Comparison of ENCODE assay signal across 8 cellular contexts in the genomic region with DNA sequence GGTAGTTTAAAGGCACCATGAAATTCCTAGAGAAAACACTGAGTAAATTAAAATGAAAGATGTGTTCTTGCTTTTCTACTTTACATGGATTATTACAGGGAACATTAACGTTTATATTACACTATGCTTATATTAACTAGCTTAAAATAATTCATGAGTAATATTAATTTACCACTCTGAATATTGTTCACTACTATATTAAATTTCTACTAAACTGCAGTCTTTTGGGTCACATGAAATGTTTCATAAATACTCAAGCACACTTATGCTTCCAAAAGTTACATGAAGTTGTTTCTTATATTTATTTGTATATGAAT. TPM values are rescaled to one million over a fixed set of nuclear protein-coding genes. Genes with fewer than 3 reads are reported as not detected.
DNase-seq lines count a peak whose midpoint lies in the region; ATAC-seq, FAIRE-seq and TF ChIP-seq lines count a peak whose summit lies in the region.

No MANE protein-coding gene starts in this region.

- no peak overlapping the region for H2BK5ac ChIP-seq in H1 (ENCODE audit: low read depth, low read length)
- no peak overlapping the region for H2BK5ac ChIP-seq in trophoblast cell (ENCODE audit: low read depth, low read length, poor library complexity)

- H3K56ac ChIP-seq in H1 (replicated peaks; ENCODE audit: insufficient read length, low read depth, low read length): no peak overlapping the region

- peaks cover 0 to 3% (median 3%) of the 10 kb centered on the region in 5 donors for H3K9me3 Mint-ChIP-seq in CD8-positive, alpha-beta memory T cell

- H4K12ac ChIP-seq in trophoblast cell (ENCODE audit: low read depth, low read length): no peak overlapping the region

- peak overlapping the region; percentile 58 to 84 (median 70) for H3K4me3 Mint-ChIP-seq in CD8-positive, alpha-beta memory T cell

- H3K36me3 Mint-ChIP-seq in CD8-positive, alpha-beta memory T cell: peaks cover 0 to 12% (median 0%) of the 10 kb centered on the region in 3 donors

- POLR2A ChIA-PET in CD8-positive, alpha-beta memory T cell (lab: Charles Lee): no interaction called here
- POLR2A ChIA-PET in PC-9 (lab: Charles Lee; ENCODE audit: unreplicated experiment): interaction anchor here (0.6 kb wide), 1 partner anchor 262 kb away, joined by 3 read pairs; no protein-coding TSS in a partner anchor
- POLR2A ChIA-PET in H1 (lab: Charles Lee; ENCODE audit: partially characterized antibody): interaction anchor here (1.1 to 1.2 kb wide), 2 partner anchors 9 to 71 kb away, joined by 5 to 6 read pairs; partner anchors contain the start of gene C16orf95

- H3K14ac ChIP-seq in H1 (ENCODE audit: insufficient read length) (no peak overlapping the region), trophoblast cell (ENCODE audit: low read length) (no peak overlapping the region)

- CTCF ChIA-PET in CD8-positive, alpha-beta memory T cell (lab: Charles Lee): interaction anchor here (0.7 to 2.1 kb wide), 5 partner anchors 13 to 247 kb away, joined by 3 to 7 read pairs (median 3); no protein-coding TSS in a partner anchor
- CTCF ChIA-PET in PC-9 (lab: Charles Lee) (interaction anchor here (1.1 kb wide), 1 partner anchor 186 kb away, joined by 8 read pairs; no protein-coding TSS in a partner anchor), H1 (lab: Charles Lee; ENCODE audit: partially characterized antibody) (interaction anchor here (0.9 to 1.6 kb wide), 3 partner anchors 9 to 248 kb away, joined by 3 to 7 read pairs (median 4); no protein-coding TSS in a partner anchor)

- no peak for FAIRE-seq in H1 (lab: Jason Lieb, UNC)

- peak overlapping the region; percentile 90 to 98 (median 95) for H3K27ac Mint-ChIP-seq in CD8-positive, alpha-beta memory T cell

- TF ChIP-seq POLR2A in H1 (IDR thresholded peaks at IDR 0.05; ENCODE audit: control extremely low read depth in 1 of 2, low read depth in 2 of 2, low read length in 2 of 2): no peak

- no peak overlapping the region for H4K91ac ChIP-seq in H1 (replicated peaks; ENCODE audit: insufficient read length, low read length)
- no peak overlapping the region for H4K91ac ChIP-seq in trophoblast cell (ENCODE audit: low read depth, low read length)

- no peak overlapping the region for H3K23ac ChIP-seq in H1 (ENCODE audit: insufficient read length)
- no peak overlapping the region for H3K23ac ChIP-seq in trophoblast cell (ENCODE audit: low read length)

- H2BK120ac ChIP-seq in H1 (replicated peaks; ENCODE audit: low read depth, low read length): no peak overlapping the region
- H2BK120ac ChIP-seq in trophoblast cell (ENCODE audit: insufficient read depth, low read length, poor library complexity): no peak overlapping the region

- no peak overlapping the region for H2AFZ ChIP-seq in PC-9
- peak overlapping the region; percentile 45; the same call in 1 of the 2 replicates for H2AFZ ChIP-seq in H1 (ENCODE audit: low read length)
- H2AFZ ChIP-seq in trophoblast cell (ENCODE audit: insufficient read depth, low read length, poor library complexity): no peak overlapping the region

- no peak overlapping the region for H4K8ac ChIP-seq in H1 (ENCODE audit: extremely low read depth, insufficient read depth, low read length)
- no peak overlapping the region for H4K8ac ChIP-seq in trophoblast cell (ENCODE audit: low read depth, low read length)

- no peak for TF ChIP-seq RAD21 in H1 (IDR thresholded peaks at IDR 0.05 in 1 of 2, conservative IDR thresholded peaks at IDR 0.05 in 1 of 2; ENCODE audit: low read depth in 2 of 2, low read length in 2 of 2)

- H3K9me2 ChIP-seq in PC-9 (ENCODE audit: insufficient read depth): no peaks in the 10 kb centered on the region

- no peaks in the 10 kb centered on the region for H3K9me3 ChIP-seq in CD8-positive, alpha-beta memory T cell (ENCODE audit: low read length)
- H3K9me3 ChIP-seq in PC-9 (ENCODE audit: insufficient read depth, low read depth) (no peaks in the 10 kb centered on the region), H1 (ENCODE audit: insufficient read depth in 2 of 2, low read depth in 1 of 2, low read length in 1 of 2) (no peaks in the 10 kb centered on the region), trophoblast cell (ENCODE audit: insufficient read depth, low read depth, low read length) (no peaks in the 10 kb centered on the region), aorta (ENCODE audit: control insufficient read depth, low read length) (no peaks in the 10 kb centered on the region)

- peaks cover 43% of the 10 kb centered on the region for H3K4me1 ChIP-seq in CD8-positive, alpha-beta memory T cell (ENCODE audit: insufficient read depth, low read length)
- H3K4me1 ChIP-seq in PC-9 (replicated peaks; ENCODE audit: insufficient read depth) (peaks cover 38% of the 10 kb centered on the region), H1 (replicated peaks in 1 of 4; ENCODE audit: control insufficient read depth in 3 of 4, insufficient read depth in 4 of 4, low read length in 3 of 4) (peaks cover 5 to 6% (median 5%) of the 10 kb centered on the region in 4 experiments; a peak in 6 of 7 replicates), trophoblast cell (ENCODE audit: control insufficient read depth in 1 of 2, insufficient read depth in 2 of 2, low read length in 2 of 2) (peaks cover 6 to 12% of the 10 kb centered on the region in 2 experiments), aorta (ENCODE audit: control insufficient read depth in 1 of 2, insufficient read depth in 2 of 2, low read length in 2 of 2) (peaks cover 0 to 4% of the 10 kb centered on the region in 2 donors)

- TF ChIP-seq EP300 in H1 (IDR thresholded peaks at IDR 0.05; ENCODE audit: borderline replicate concordance in 1 of 2, low read depth in 2 of 2, low read length in 2 of 2): no peak

- peaks cover 13% of the 10 kb centered on the region for H3K23me2 ChIP-seq in H1 (ENCODE audit: low read depth, low read length)

- H3K4ac ChIP-seq in H1 (replicated peaks; ENCODE audit: insufficient read length, low read depth, low read length): no peak overlapping the region
- H3K4ac ChIP-seq in trophoblast cell (ENCODE audit: low read depth, low read length): no peak overlapping the region

- H3K36me3 ChIP-seq in CD8-positive, alpha-beta memory T cell (ENCODE audit: insufficient read depth, low read length): no peaks in the 10 kb centered on the region
- H3K36me3 ChIP-seq in PC-9 (ENCODE audit: low read depth) (no peaks in the 10 kb centered on the region), H1 (ENCODE audit: control insufficient read depth in 2 of 4, insufficient read depth in 4 of 4, low read length in 3 of 4) (no peaks in the 10 kb centered on the region), trophoblast cell (ENCODE audit: control insufficient read depth in 1 of 2, insufficient read depth in 2 of 2, low read length in 2 of 2) (no peaks in the 10 kb centered on the region), aorta (ENCODE audit: control insufficient read depth in 1 of 2, insufficient read depth in 2 of 2, low read length in 1 of 2) (no peaks in the 10 kb centered on the region)

- no peak overlapping the region for H2BK20ac ChIP-seq in H1 (ENCODE audit: low read length)

- H3K27ac ChIP-seq in CD8-positive, alpha-beta memory T cell (ENCODE audit: low read depth, low read length): peak overlapping the region; percentile 77
- H3K27ac ChIP-seq in PC-9: peak overlapping the region; percentile 83
- no peak overlapping the region for H3K27ac ChIP-seq in H1 (ENCODE audit: low read depth, low read length)
- H3K27ac ChIP-seq in trophoblast cell (ENCODE audit: low read depth, low read length): no peak overlapping the region
- H3K27ac ChIP-seq in aorta (ENCODE audit: low read depth in 1 of 2, low read length in 2 of 2): no peak overlapping the region

- H3K27me3 Mint-ChIP-seq in CD8-positive, alpha-beta memory T cell: peaks cover 0 to 4% of the 10 kb centered on the region in 2 donors

- peaks cover 42 to 61% (median 45%) of the 10 kb centered on the region in 3 donors for H3K4me1 Mint-ChIP-seq in CD8-positive, alpha-beta memory T cell

- DNase-seq in CD8-positive, alpha-beta memory T cell: no peak
- DNase-seq in PC-9: no peak
- DNase-seq in H1 (ENCODE audit: low read depth in 1 of 2, low spot score in 2 of 2): no peak
- no peak for DNase-seq in trophoblast cell
- no peak for DNase-seq in DMS79 (lab: John Stamatoyannopoulos, UW)
- no peak for DNase-seq in OCI-M2 (lab: John Stamatoyannopoulos, UW; ENCODE audit: unreplicated experiment)
- DNase-seq in aorta: no peak

- H2BK12ac ChIP-seq in H1 (ENCODE audit: low read depth, low read length) (no peak overlapping the region), trophoblast cell (ENCODE audit: low read length) (no peak overlapping the region)

- H3K27me3 ChIP-seq in CD8-positive, alpha-beta memory T cell (ENCODE audit: insufficient read depth, low read length, poor library complexity, severe bottlenecking): no peaks in the 10 kb centered on the region
- H3K27me3 ChIP-seq in PC-9 (ENCODE audit: insufficient read depth, low read depth) (no peaks in the 10 kb centered on the region), H1 (replicated peaks in 1 of 4; ENCODE audit: control insufficient read depth in 3 of 4, extremely low read depth in 1 of 4, insufficient read depth in 3 of 4, low read length in 3 of 4) (no peaks in the 10 kb centered on the region), trophoblast cell (ENCODE audit: insufficient read depth, low read length) (no peaks in the 10 kb centered on the region), aorta (ENCODE audit: control insufficient read depth in 1 of 2, insufficient read depth in 2 of 2, low read length in 1 of 2) (peaks cover 0 to 2% of the 10 kb centered on the region in 2 donors)

- ATAC-seq in aorta (ENCODE audit: low FRiP score) (no peak), GM21367 (IDR thresholded peaks at IDR 0.05; ENCODE audit: unreplicated experiment) (no peak)

- H3K4me2 ChIP-seq in PC-9 (peak overlapping the region; percentile 57), H1 (ENCODE audit: insufficient read depth in 1 of 2, low read depth in 2 of 2, low read length in 2 of 2) (peak overlapping the region; percentile 54 to 62; a peak in 2 of 4 replicates), trophoblast cell (ENCODE audit: low read length) (peak overlapping the region; percentile 48)

- H3K79me1 ChIP-seq in H1 (ENCODE audit: low read depth, low read length) (peaks cover 2% of the 10 kb centered on the region), trophoblast cell (ENCODE audit: low read length) (peaks cover 16% of the 10 kb centered on the region)

- H4K20me1 ChIP-seq in PC-9 (ENCODE audit: insufficient read depth) (peaks cover 10% of the 10 kb centered on the region), H1 (replicated peaks in 1 of 2; ENCODE audit: control insufficient read depth in 1 of 2, insufficient read depth in 2 of 2, low read length in 2 of 2) (peaks cover 0 to 2% of the 10 kb centered on the region in 2 experiments)

- 77% methylated on average over 1 of the region's 1 CpG; no CpG with 5 or more reads in 1 of the 2 experiments for WGBS in H1 (ENCODE audit: extremely low coverage in 1 of 2, insufficient coverage in 1 of 2, insufficient read length in 1 of 2, insufficient replicate concordance in 2 of 2, low coverage in 1 of 2, low lambda C conversion rate in 2 of 2, missing lambda C conversion rate in 1 of 2), 2 experiments
- no CpG with 5 or more reads among the region's 1 CpG for WGBS in trophoblast cell (ENCODE audit: extremely low coverage, insufficient coverage, insufficient read length)
- WGBS in aorta, 2 donors: 8 to 16% methylated on average over 1 of the region's 1 CpG

- intact Hi-C loops in PC-9 (cut with micrococcal nuclease; ENCODE audit: unreplicated experiment): no loop called here
- intact Hi-C loops in aorta (cut with DNase I): loop anchor here (10.0 kb wide), 2 partner anchors 454 to 824 kb away; partner anchors contain the start of gene FOXC2 (in 1 of the 2)

- BruUV-seq in PC-9 (replicated peaks; lab: Mats Ljungman, UMichigan): no TSS peak

- H2AK5ac ChIP-seq in H1 (ENCODE audit: low read depth, low read length) (no peak overlapping the region), trophoblast cell (ENCODE audit: low read length) (no peak overlapping the region)

- TF ChIP-seq CTCF in PC-9 (conservative IDR thresholded peaks at IDR 0.05) (no peak), H1 (IDR thresholded peaks at IDR 0.05; ENCODE audit: control extremely low read depth in 1 of 3, insufficient read depth in 1 of 3, low read depth in 1 of 3, low read length in 3 of 3) (no peak)

- H3K4me3 ChIP-seq in CD8-positive, alpha-beta memory T cell (ENCODE audit: low read length): peak overlapping the region; percentile 26
- H3K4me3 ChIP-seq in PC-9 (no peak overlapping the region), H1 (ENCODE audit: extremely low read depth in 1 of 4, insufficient read depth in 2 of 4, low read depth in 3 of 4, low read length in 4 of 4) (peak overlapping the region in 1 of 4 experiments; percentile 47; a peak in 1 of 8 replicates), trophoblast cell (ENCODE audit: low read depth, low read length) (no peak overlapping the region), aorta (ENCODE audit: low read length in 2 of 2) (no peak overlapping the region)

- H3K79me2 ChIP-seq in PC-9 (ENCODE audit: low read depth) (peaks cover 11% of the 10 kb centered on the region), H1 (ENCODE audit: control insufficient read depth in 1 of 2, insufficient read depth in 2 of 2, low read length in 2 of 2) (peaks cover 0 to 8% of the 10 kb centered on the region in 2 experiments; a peak in 1 of 4 replicates), trophoblast cell (ENCODE audit: control insufficient read depth, insufficient read depth, low read length, poor library complexity) (peaks cover 17% of the 10 kb centered on the region)

- H4K5ac ChIP-seq in H1 (ENCODE audit: insufficient read length, low read depth, low read length): no peak overlapping the region

- no peak overlapping the region for H3K9ac ChIP-seq in H1 (replicated peaks in 1 of 4; ENCODE audit: extremely low read depth in 1 of 4, low read depth in 3 of 4, low read length in 3 of 4)
- no peak overlapping the region for H3K9ac ChIP-seq in trophoblast cell (ENCODE audit: low read length)

- H3K18ac ChIP-seq in H1 (ENCODE audit: extremely low read depth, low read length) (no peak overlapping the region), trophoblast cell (ENCODE audit: low read length) (no peak overlapping the region)

- H3F3A ChIP-seq in PC-9 (ENCODE audit: insufficient read depth, low read depth): peaks cover 35% of the 10 kb centered on the region

- H2BK15ac ChIP-seq in H1 (ENCODE audit: low read length): no peak overlapping the region

RNA-seq across cellular contexts. Expression of gene MAP1LC3B, which starts 3.4 kb away (rescaled TPM):
- total RNA-seq in CD8-positive, alpha-beta memory T cell: 10 to 100 TPM; 47.1 to 51.5 TPM
- 151 TPM for polyA plus RNA-seq in CD8-positive, alpha-beta memory T cell
- total RNA-seq in PC-9 (2021) (37.0 and 45.3 TPM in 2 replicates), aorta (10 to 100 TPM; 57.0 to 60.8 TPM)
- 47.1 and 48.5 TPM in 2 replicates for total RNA-seq in H1 (2021; fragmentation: NEBNext Ultra II Directional; extraction: Animal tissue kit (Norgen Biotek cat#: 25700))
- polyA plus RNA-seq in H1 (2011; rRNA removed) (15.4 and 29.5 TPM in 2 replicates), aorta (10 to 100 TPM; 60.6 to 61.7 TPM)
- polyA plus RNA-seq in H1 (2011; cell fraction: cytosol; rRNA removed): 19.4 TPM
- polyA plus RNA-seq in H1 (2011; cell fraction: nucleus; rRNA removed): 8.9 TPM
- 32.1 to 52.5 TPM (median 38.8 TPM) in 4 replicates for polyA plus RNA-seq in H1 (2012, experiment 1 of 2)
- polyA plus RNA-seq in H1 (2012, experiment 2 of 2): 12.7 TPM
- 33.5 TPM for polyA plus RNA-seq in H1 (2013, experiment 1 of 2)
- 32.1 TPM for polyA plus RNA-seq in H1 (2013, experiment 2 of 2)
- polyA minus RNA-seq in H1 (2011; rRNA and poly(A)+ RNA removed): 14.0 and 18.3 TPM in 2 replicates
- polyA minus RNA-seq in H1 (2011; cell fraction: cytosol; rRNA and poly(A)+ RNA removed): 17.2 TPM
- 12.2 TPM for polyA minus RNA-seq in H1 (2011; cell fraction: nucleus; rRNA and poly(A)+ RNA removed)
- polyA plus RNA-seq in trophoblast cell (2013): 81.7 and 82.7 TPM in 2 replicates

RNA-seq across cellular contexts. Expression of gene FBXO31, which starts 5.2 kb away (rescaled TPM):
- total RNA-seq in CD8-positive, alpha-beta memory T cell: 10 to 100 TPM; 35.6 to 40.9 TPM
- 27.4 TPM for polyA plus RNA-seq in CD8-positive, alpha-beta memory T cell
- total RNA-seq in PC-9 (2021) (18.8 and 21.9 TPM in 2 replicates), aorta (10 to 100 TPM; 53.2 to 57.9 TPM)
- total RNA-seq in H1 (2021; fragmentation: NEBNext Ultra II Directional; extraction: Animal tissue kit (Norgen Biotek cat#: 25700)): 20.7 and 21.6 TPM in 2 replicates
- polyA plus RNA-seq in H1 (2011; rRNA removed) (8.3 and 12.2 TPM in 2 replicates), aorta (10 to 100 TPM in 1 of 2 donors, 1 to 10 TPM in 1; 6.0 to 28.9 TPM)
- polyA plus RNA-seq in H1 (2011; cell fraction: cytosol; rRNA removed): 9.7 TPM
- polyA plus RNA-seq in H1 (2011; cell fraction: nucleus; rRNA removed): 20.1 TPM
- 8.1 to 13.1 TPM (median 11.7 TPM) in 4 replicates for polyA plus RNA-seq in H1 (2012, experiment 1 of 2)
- polyA plus RNA-seq in H1 (2012, experiment 2 of 2): 9.3 TPM
- polyA plus RNA-seq in H1 (2013, experiment 1 of 2): 8.7 TPM
- 8.0 TPM for polyA plus RNA-seq in H1 (2013, experiment 2 of 2)
- 12.2 and 17.5 TPM in 2 replicates for polyA minus RNA-seq in H1 (2011; rRNA and poly(A)+ RNA removed)
- polyA minus RNA-seq in H1 (2011; cell fraction: cytosol; rRNA and poly(A)+ RNA removed): 11.9 TPM
- 11.0 TPM for polyA minus RNA-seq in H1 (2011; cell fraction: nucleus; rRNA and poly(A)+ RNA removed)
- polyA plus RNA-seq in trophoblast cell (2013): 7.8 TPM in 2 replicates

Comparison
In these comparisons a context has a peak if more than half of its experiments do, and no peak if none do; other contexts are left out.
1. H3K27ac ChIP-seq: peak in CD8-positive, alpha-beta memory T cell (single experiment) and PC-9 (single experiment); none in H1 (single experiment), trophoblast cell (single experiment) and aorta (0 of 2).
2. Peak in every context shown above with its lines, with median percentiles within 50 percentile points of each other: H3K4me2 ChIP-seq.